31 cellular contexts compared by ENCODE assay signal in genomic region chr11:69694781-69695180, GRCh38. TPM values are rescaled to one million over a fixed set of nuclear protein-coding genes. Genes with fewer than 3 reads are reported as not detected.
"Had no signal": no experiment of that assay in that cellular context is flagged by ENCODE, and none has a peak within 500 bp of the region (broad histone marks: within the 10 kb centered on the region; RNA-seq: fewer than 3 reads in every experiment).

No MANE protein-coding gene starts in this region.

- H3K4me3 Mint-ChIP-seq: activated CD4-positive, alpha-beta T cell treated with anti-CD3 and anti-CD28 coated beads for 36 hours; activated naive CD4-positive, alpha-beta T cell treated with anti-CD3 and anti-CD28 coated beads for 36 hours; immature natural killer cell; naive B cell; neural crest cell; WTC11 had no signal

- H3K27ac Mint-ChIP-seq: activated CD4-positive, alpha-beta T cell treated with anti-CD3 and anti-CD28 coated beads for 36 hours; activated naive CD4-positive, alpha-beta T cell treated with anti-CD3 and anti-CD28 coated beads for 36 hours; immature natural killer cell; WTC11 had no signal

- H3K4me2 ChIP-seq: hepatocyte had no signal

- H3K4me1 ChIP-seq: esophagus muscularis mucosa, psoas muscle, right atrium auricular region had no signal

- H3K4me1 Mint-ChIP-seq: immature natural killer cell, neural crest cell had no signal

- FAIRE-seq: bronchial epithelial cell, frontal cortex had no signal

- H2AFZ ChIP-seq: hepatocyte had no signal

- DNase-seq: activated CD4-positive, alpha-beta T cell treated with anti-CD3 and anti-CD28 coated beads for 36 hours; activated CD4-positive, alpha-beta T cell treated with anti-CD3 and anti-CD28 coated beads, Interleukin-2, amount 50 U/mL, for 48 hours; activated CD8-positive, alpha-beta memory T cell treated with anti-CD3 and anti-CD28 coated beads, Interleukin-2, amount 50 U/mL, for 48 hours; activated naive CD4-positive, alpha-beta T cell treated with anti-CD3 and anti-CD28 coated beads for 36 hours; activated T-cell treated with anti-CD3 and anti-CD28 coated beads, Interleukin-2, amount 50 U/mL, for 48 hours; amygdala; cerebellar nuclear complex; glutamatergic neuron; immature natural killer cell; naive B cell; psoas muscle; stimulated activated CD4-positive, alpha-beta T cell treated with anti-CD3 and anti-CD28 coated beads, Interleukin-12 subunit alpha, Interleukin-12 subunit beta, amount 100 ng/mL, for 4 hours; stimulated activated CD4-positive, alpha-beta T cell treated with anti-CD3 and anti-CD28 coated beads, Interleukin-4, amount 100 ng/mL, for 4 hours; stimulated activated naive CD8-positive, alpha-beta T cell treated with anti-CD3 and anti-CD28 coated beads, Interleukin-15, Interleukin-2, amounts not matched to agents 100 U/mL and 50 U/mL, for 24 hours; T1000 had no signal

- ATAC-seq: activated CD4-positive, alpha-beta T cell treated with anti-CD3 and anti-CD28 coated beads for 36 hours; left lobe of liver; psoas muscle; stimulated activated naive CD8-positive, alpha-beta T cell treated with anti-CD3 and anti-CD28 coated beads, Interleukin-15, Interleukin-2, amounts not matched to agents 100 U/mL and 50 U/mL, for 24 hours; WTC11 had no signal

- H3K9me3 Mint-ChIP-seq: immature natural killer cell, WTC11 had no signal

- H3K4me3 ChIP-seq: coronary artery, esophagus muscularis mucosa, hepatocyte, lung, psoas muscle, right atrium auricular region had no signal

- H3K36me3 ChIP-seq: esophagus muscularis mucosa, right atrium auricular region had no signal

- H3K27me3 ChIP-seq: hepatocyte, right atrium auricular region had no signal

- H3K36me3 Mint-ChIP-seq: immature natural killer cell had no signal

- H3K9me3 ChIP-seq: psoas muscle had no signal

- H3K27ac ChIP-seq: coronary artery, esophagus muscularis mucosa, hepatocyte, psoas muscle, right atrium auricular region had no signal

- H3K79me2 ChIP-seq: hepatocyte had no signal

RNA-seq across cellular contexts. Expression of gene FGF19, which starts 9.0 kb away (rescaled TPM):
- total RNA-seq: activated CD8-positive, alpha-beta memory T cell treated with anti-CD3 and anti-CD28 coated beads for 36 hours; bronchial epithelial cell; esophagus muscularis mucosa; frontal cortex; kidney epithelial cell; mesenteric fat pad; osteocyte; psoas muscle; right atrium auricular region; subcutaneous adipose tissue; ureter had no signal
- polyA plus RNA-seq: hepatocyte, immature natural killer cell, lung, psoas muscle had no signal
